In the genomic region with DNA sequence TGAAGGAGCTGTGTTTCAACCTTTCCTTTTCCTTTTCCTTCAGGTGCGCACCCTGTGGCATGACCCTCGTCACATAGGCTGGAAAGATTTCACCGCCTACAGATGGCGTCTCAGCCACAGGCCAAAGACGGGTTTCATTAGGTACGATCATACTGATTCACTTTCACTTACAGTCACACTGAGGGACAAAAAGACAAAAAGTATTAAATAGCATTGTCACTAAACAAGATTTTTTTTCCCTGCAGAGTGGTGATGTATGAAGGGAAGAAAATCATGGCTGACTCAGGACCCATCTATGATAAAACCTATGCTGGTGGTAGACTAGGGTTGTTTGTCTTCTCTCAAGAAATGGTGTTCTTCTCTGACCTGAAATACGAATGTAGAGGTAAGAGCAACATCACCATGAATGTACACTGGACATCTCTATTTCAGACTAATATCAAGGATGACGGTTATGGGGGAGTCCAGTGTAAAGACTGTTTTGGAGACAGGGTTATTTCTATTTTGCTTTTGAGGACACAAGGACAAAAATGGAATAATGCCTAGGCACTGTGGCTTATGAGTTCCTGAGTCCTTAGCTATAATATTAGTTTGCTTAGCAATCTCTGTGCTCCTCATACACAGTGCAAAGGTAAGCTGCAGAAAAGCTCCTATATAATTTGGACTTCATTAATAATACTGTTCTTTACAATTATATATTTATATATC, we compare ENCODE assay signal across 13 cellular contexts. TPM values are rescaled to one million over a fixed set of nuclear protein-coding genes. Genes with fewer than 3 reads are reported as not detected.
A peak's percentile ranks its signal among the peaks of the same experiment; 100 is the strongest.
DNase-seq lines count a peak whose midpoint lies in the region; ATAC-seq, FAIRE-seq and TF ChIP-seq lines count a peak whose summit lies in the region.
"Had no signal": no experiment of that assay in that cellular context is flagged by ENCODE, and none has a peak within 500 bp of the region (broad histone marks: within the 10 kb centered on the region; RNA-seq: fewer than 3 reads in every experiment).

No MANE protein-coding gene starts in this region.

- ATAC-seq in PC-3 (peak; percentile 12; the same call in 1 of the 2 replicates), GM21723 (IDR thresholded peaks at IDR 0.05; ENCODE audit: unreplicated experiment) (no peak)
- peak in 1 of 2 donors; percentile 67 for ATAC-seq in natural killer cell treated with Interleukin-12 subunit alpha and Interleukin-12 subunit beta and Interleukin-15 and Interleukin-18, amount 100 ng/mL, for 72 hours
- ATAC-seq: pancreas had no signal

- POLR2A ChIA-PET in PC-3 (lab: Charles Lee; ENCODE audit: unreplicated experiment), result no interaction called here

- no peak for FAIRE-seq in urothelium cell line (lab: Jason Lieb, UNC)
- FAIRE-seq: endometrium, pancreas had no signal

- H3K9ac ChIP-seq in PC-3 (ENCODE audit: low read length), result no peak overlapping the region

- CTCF ChIA-PET in PC-3 (lab: Charles Lee), result interaction anchor here (0.7 kb wide), 2 partner anchors 35 to 162 kb away, joined by 3 read pairs; no protein-coding TSS in a partner anchor

- peaks cover 29% of the 10 kb centered on the region for H4K20me1 ChIP-seq in PC-3 (ENCODE audit: low read length)

- no TSS peak for BruUV-seq in PC-3 (replicated peaks; lab: Mats Ljungman, UMichigan)

- H3K79me2 ChIP-seq in PC-3 (ENCODE audit: low read length), result 0 out of 2 replicates have a peak, but pooled peaks cover 3% of the 10 kb centered on the region

- H3K4me2 ChIP-seq in PC-3 (ENCODE audit: low read length), result no peak overlapping the region

- no peak overlapping the region for H3K4me3 ChIP-seq in PC-3 (ENCODE audit: low read length)
- H3K4me3 ChIP-seq: pancreas had no signal

- peaks cover 20% of the 10 kb centered on the region for H3K4me1 ChIP-seq in PC-3 (ENCODE audit: insufficient read depth, low read length)
- H3K4me1 ChIP-seq: pancreas had no signal

- intact Hi-C loops in PC-3 (cut with micrococcal nuclease), result no loop called here

- no peaks in the 10 kb centered on the region for H3K9me2 ChIP-seq in PC-3 (replicated peaks; ENCODE audit: low read length)

- no peaks in the 10 kb centered on the region for H3K27me3 ChIP-seq in PC-3 (ENCODE audit: low read length)
- H3K27me3 ChIP-seq: pancreas had no signal

- H3K4me3 Mint-ChIP-seq in natural killer cell treated with Interleukin-12 subunit alpha and Interleukin-12 subunit beta and Interleukin-15 and Interleukin-18, amount 100 ng/mL, for 72 hours, result peak overlapping the region; percentile 1

- no peaks in the 10 kb centered on the region for H3K9me3 ChIP-seq in PC-3 (ENCODE audit: low read length)
- H3K9me3 ChIP-seq: pancreas had no signal

- H3K36me3 Mint-ChIP-seq in natural killer cell treated with Interleukin-12 subunit alpha and Interleukin-12 subunit beta and Interleukin-15 and Interleukin-18, amount 100 ng/mL, for 72 hours, result peaks cover 6% of the 10 kb centered on the region

- no peak overlapping the region for H2AFZ ChIP-seq in PC-3 (ENCODE audit: low read length)

- no peaks in the 10 kb centered on the region for H3K9me3 Mint-ChIP-seq in natural killer cell treated with Interleukin-12 subunit alpha and Interleukin-12 subunit beta and Interleukin-15 and Interleukin-18, amount 100 ng/mL, for 72 hours
- H3K9me3 Mint-ChIP-seq: activated T-helper 2 cell treated with anti-CD3 and anti-CD28 coated beads, Interferon-gamma antibody, Interleukin-2, Interleukin-4, amounts not matched to agents 10 μg/mL and 5 μg/mL and 100 μg/mL, durations not matched to agents 14 hours and 24 hours and 36 hours had no signal

- H3K4me1 Mint-ChIP-seq in natural killer cell treated with Interleukin-12 subunit alpha and Interleukin-12 subunit beta and Interleukin-15 and Interleukin-18, amount 100 ng/mL, for 72 hours (ENCODE audit: low read depth in 2 of 2), result peaks cover 8% of the 10 kb centered on the region in 2 donors

- no peak overlapping the region for H3K27ac ChIP-seq in PC-3 (ENCODE audit: low read length)
- H3K27ac ChIP-seq: pancreas had no signal

- DNase-seq in EH (ENCODE audit: low read depth), result peak; percentile 65
- peak; percentile 7 for DNase-seq in PC-3
- DNase-seq in central memory CD4-positive, alpha-beta T cell, result peak; percentile 35
- no peak for DNase-seq in natural killer cell treated with Interleukin-12 subunit alpha and Interleukin-12 subunit beta and Interleukin-15 and Interleukin-18, amount 100 ng/mL, for 72 hours (ENCODE audit: low spot score)
- DNase-seq in globus pallidus (ENCODE audit: low spot score), result no peak
- no peak for DNase-seq in Ammon's horn (ENCODE audit: low spot score)
- no peak for DNase-seq in urothelium cell line (ENCODE audit: low spot score)
- DNase-seq: NCI-H146; NK-92 treated with Interleukin-12 subunit alpha and Interleukin-12 subunit beta, amount 100 ng/mL, for 24 hours; pancreas had no signal

- peaks cover 40% of the 10 kb centered on the region for H3F3A ChIP-seq in PC-3 (ENCODE audit: low read length, unreplicated experiment)

- 0 out of 2 replicates have a peak, but pooled peaks have one; percentile 11 for TF ChIP-seq CTCF in PC-3 (conservative IDR thresholded peaks at IDR 0.05; ENCODE audit: low read depth, low read length)

- H3K36me3 ChIP-seq in PC-3 (ENCODE audit: low read depth, low read length), result peaks cover 83% of the 10 kb centered on the region

- H3K27ac Mint-ChIP-seq in natural killer cell treated with Interleukin-12 subunit alpha and Interleukin-12 subunit beta and Interleukin-15 and Interleukin-18, amount 100 ng/mL, for 72 hours, result peak overlapping the region in 1 of 2 donors; percentile 10
- H3K27ac Mint-ChIP-seq: activated T-helper 2 cell treated with anti-CD3 and anti-CD28 coated beads, Interferon-gamma antibody, Interleukin-2, Interleukin-4, amounts not matched to agents 10 μg/mL and 5 μg/mL and 100 μg/mL, durations not matched to agents 14 hours and 24 hours and 36 hours had no signal

- no peaks in the 10 kb centered on the region for H3K27me3 Mint-ChIP-seq in natural killer cell treated with Interleukin-12 subunit alpha and Interleukin-12 subunit beta and Interleukin-15 and Interleukin-18, amount 100 ng/mL, for 72 hours

RNA-seq across cellular contexts. Expression of gene THBS1, which starts 13.3 kb away (rescaled TPM):
- total RNA-seq in PC-3 (2014; rRNA removed), result 305 and 374 TPM in 2 replicates
- under 1 TPM; 0.31 to 0.38 TPM for total RNA-seq in natural killer cell treated with Interleukin-12 subunit alpha and Interleukin-12 subunit beta and Interleukin-15 and Interleukin-18, amount 100 ng/mL, for 72 hours

Comparison
In these comparisons a context has a peak if more than half of its experiments do, and no peak if none do; other contexts are left out.
1. DNase-seq: peak in EH (single experiment), PC-3 (single experiment) and central memory CD4-positive, alpha-beta T cell (single experiment); none in natural killer cell treated with Interleukin-12 subunit alpha and Interleukin-12 subunit beta and Interleukin-15 and Interleukin-18, amount 100 ng/mL, for 72 hours (single experiment), globus pallidus (single experiment), Ammon's horn (single experiment) and urothelium cell line (single experiment).
2. RNA of gene THBS1, which starts 13.3 kb away (total RNA-seq): 305 to 374 TPM in PC-3; 0.31 to 0.38 TPM in natural killer cell treated with Interleukin-12 subunit alpha and Interleukin-12 subunit beta and Interleukin-15 and Interleukin-18, amount 100 ng/mL, for 72 hours; every median in the first group is over 100 times any median in the second.